9 cellular contexts compared by ENCODE assay signal in the genomic region with DNA sequence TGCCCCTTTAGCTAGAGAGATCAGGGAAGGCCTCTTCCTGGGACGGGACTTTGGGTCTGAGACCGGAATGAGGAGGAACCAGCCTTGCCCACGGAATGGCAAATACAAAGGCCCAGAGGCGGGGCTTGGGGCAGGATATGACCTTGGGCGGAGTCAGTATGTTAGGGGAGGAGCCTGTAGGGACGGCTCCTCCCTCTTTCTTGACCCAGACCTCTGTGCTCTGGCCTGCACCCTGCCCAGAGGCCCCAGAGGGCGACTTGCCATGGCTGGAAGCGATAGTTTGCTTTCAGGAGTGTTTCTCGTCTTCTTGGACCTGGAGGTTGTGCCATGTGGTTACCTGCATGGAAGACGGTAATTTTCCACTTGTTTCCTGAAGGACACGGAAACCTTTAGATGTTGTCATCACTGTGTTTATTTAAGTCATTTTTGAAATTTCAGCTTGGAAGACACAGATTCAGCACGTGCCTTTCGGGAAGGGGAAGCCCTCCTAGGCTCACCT.
A peak's percentile ranks its signal among the peaks of the same experiment; 100 is the strongest.
DNase-seq lines count a peak whose midpoint lies in the region; ATAC-seq, FAIRE-seq and TF ChIP-seq lines count a peak whose summit lies in the region.
"Had no signal": no experiment of that assay in that cellular context is flagged by ENCODE, and none has a peak within 500 bp of the region (broad histone marks: within the 10 kb centered on the region; RNA-seq: fewer than 3 reads in every experiment).

No MANE protein-coding gene starts in this region.

- peaks cover 9% of the 10 kb centered on the region for H3K4me1 Mint-ChIP-seq in activated naive CD8-positive, alpha-beta T cell (ENCODE audit: low read depth)
- H3K4me1 Mint-ChIP-seq in activated naive CD8-positive, alpha-beta T cell treated with anti-CD3 and anti-CD28 coated beads for 36 hours: peaks cover 7% of the 10 kb centered on the region

- H3K9me3 ChIP-seq in muscle layer of duodenum (ENCODE audit: control insufficient read depth in 1 of 2, low read length in 2 of 2) (no peaks in the 10 kb centered on the region), vagina (no peaks in the 10 kb centered on the region)

- ATAC-seq in HG03520 (IDR thresholded peaks at IDR 0.05; ENCODE audit: unreplicated experiment): no peak

- H3K27me3 ChIP-seq in muscle layer of duodenum (ENCODE audit: low read depth, low read length) (no peaks in the 10 kb centered on the region), vagina (no peaks in the 10 kb centered on the region)

- no peak for FAIRE-seq in GM12892 (lab: Jason Lieb, UNC)

- H3K36me3 ChIP-seq in muscle layer of duodenum (ENCODE audit: control insufficient read depth in 1 of 2, insufficient read depth in 2 of 2, low read length in 2 of 2): no peaks in the 10 kb centered on the region
- no peaks in the 10 kb centered on the region for H3K36me3 ChIP-seq in vagina

- peaks cover 11% of the 10 kb centered on the region for H3K27me3 Mint-ChIP-seq in activated naive CD8-positive, alpha-beta T cell
- H3K27me3 Mint-ChIP-seq in activated naive CD8-positive, alpha-beta T cell treated with anti-CD3 and anti-CD28 coated beads for 36 hours: peaks cover 43% of the 10 kb centered on the region

- peak overlapping the region; percentile 46 for H3K4me3 Mint-ChIP-seq in activated naive CD8-positive, alpha-beta T cell
- no peak overlapping the region for H3K4me3 Mint-ChIP-seq in activated naive CD8-positive, alpha-beta T cell treated with anti-CD3 and anti-CD28 coated beads for 36 hours

- intact Hi-C loops in vagina (cut with DNase I): no loop called here

- H3K27ac ChIP-seq in muscle layer of duodenum (ENCODE audit: low read length) (peak overlapping the region; percentile 84), vagina (peak overlapping the region; percentile 85)

- TF ChIP-seq CTCF in epithelial cell of proximal tubule (conservative IDR thresholded peaks at IDR 0.05; ENCODE audit: low read depth, low read length): no peak
- no peak for TF ChIP-seq CTCF in vagina (IDR thresholded peaks at IDR 0.05)

- no peaks in the 10 kb centered on the region for H3K9me3 Mint-ChIP-seq in activated naive CD8-positive, alpha-beta T cell (ENCODE audit: low read depth)
- no peaks in the 10 kb centered on the region for H3K9me3 Mint-ChIP-seq in activated naive CD8-positive, alpha-beta T cell treated with anti-CD3 and anti-CD28 coated beads for 36 hours

- DNase-seq in activated naive CD8-positive, alpha-beta T cell treated with anti-CD3 and anti-CD28 coated beads for 36 hours: no peak
- DNase-seq in epithelial cell of proximal tubule (ENCODE audit: low read depth) (no peak), vagina (ENCODE audit: extremely low spot score in 2 of 2) (no peak), NCI-H446 treated with DMSO at 0.1 percent for 48 hours (lab: John Stamatoyannopoulos, UW) (no peak), GM12892 (ENCODE audit: insufficient read length) (no peak)
- DNase-seq: NCI-H1417 treated with DMSO at 0.1 percent for 48 hours had no signal

- H3K36me3 Mint-ChIP-seq in activated naive CD8-positive, alpha-beta T cell: no peaks in the 10 kb centered on the region
- H3K36me3 Mint-ChIP-seq in activated naive CD8-positive, alpha-beta T cell treated with anti-CD3 and anti-CD28 coated beads for 36 hours: no peaks in the 10 kb centered on the region

- peak overlapping the region; percentile 14 for H3K4me3 ChIP-seq in epithelial cell of proximal tubule (ENCODE audit: low read depth, low read length)
- H3K4me3 ChIP-seq in muscle layer of duodenum (ENCODE audit: low read depth in 1 of 2, low read length in 2 of 2): peak overlapping the region; percentile 19 to 56
- peak overlapping the region; percentile 44 to 52 for H3K4me3 ChIP-seq in vagina

- TF ChIP-seq POLR2A in vagina (IDR thresholded peaks at IDR 0.05) (no peak), GM12892 (IDR thresholded peaks at IDR 0.05; ENCODE audit: low read depth, low read length) (no peak)

- H3K27ac Mint-ChIP-seq in activated naive CD8-positive, alpha-beta T cell: peak overlapping the region; percentile 46
- no peak overlapping the region for H3K27ac Mint-ChIP-seq in activated naive CD8-positive, alpha-beta T cell treated with anti-CD3 and anti-CD28 coated beads for 36 hours

- H3K4me1 ChIP-seq in muscle layer of duodenum (ENCODE audit: control insufficient read depth in 1 of 2, insufficient read depth in 2 of 2, low read length in 2 of 2) (peaks cover 38 to 64% of the 10 kb centered on the region in 2 donors), vagina (peaks cover 84% of the 10 kb centered on the region)
